Comparison of ENCODE assay signal across 8 cellular contexts in genomic region chr5:62093981-62094380, GRCh38.
DNase-seq lines count a peak whose midpoint lies in the region; ATAC-seq, FAIRE-seq and TF ChIP-seq lines count a peak whose summit lies in the region.

No MANE protein-coding gene starts in this region.

- no peak overlapping the region for H3K56ac ChIP-seq in IMR-90 (ENCODE audit: extremely low read depth, insufficient read depth, low read length)

- H3K4ac ChIP-seq in IMR-90 (ENCODE audit: low read depth, low read length) = no peak overlapping the region

- peaks cover 0 to 10% (median 6%) of the 10 kb centered on the region in 11 experiments; a peak in 10 of 22 replicates for H3K9me3 ChIP-seq in BLaER1 treated with 17β-estradiol and CSF1 and Interleukin-3, amounts not matched to agents 10 nM and 100 nM (replicated peaks in 1 of 11)
- H3K9me3 ChIP-seq in IMR-90 (ENCODE audit: control insufficient read depth, insufficient read depth, low read length) = no peaks in the 10 kb centered on the region

- ATAC-seq in IMR-90 (ENCODE audit: low read depth) = peak; percentile 61
- ATAC-seq in SK-N-SH treated with all-trans-retinoic acid at 6 μM for 48 hours = peak; percentile 81
- no peak for ATAC-seq in GM21526 (IDR thresholded peaks at IDR 0.05; ENCODE audit: low FRiP score, unreplicated experiment)

- no peak overlapping the region for H4K8ac ChIP-seq in IMR-90 (ENCODE audit: low read depth in 2 of 2, low read length in 2 of 2)

- CTCF ChIA-PET in IMR-90 (lab: Yijun Ruan, JAX) = no interaction called here

- no peak for TF ChIP-seq RAD21 in IMR-90 (IDR thresholded peaks at IDR 0.05; ENCODE audit: low read length)

- TF ChIP-seq POLR2A in IMR-90 (IDR thresholded peaks at IDR 0.05; ENCODE audit: low read depth, low read length) = no peak

- H2BK5ac ChIP-seq in IMR-90 (ENCODE audit: low read depth, low read length, poor library complexity, severe bottlenecking) = no peak overlapping the region

- in situ Hi-C loops in IMR-90 (cut with MboI; ENCODE audit: low sequenced_read_pairs) = no loop called here

- peak; percentile 87 for FAIRE-seq in urothelium cell line (lab: Jason Lieb, UNC)

- H4K20me1 ChIP-seq in BLaER1 treated with 17β-estradiol and CSF1 and Interleukin-3, amounts not matched to agents 10 nM and 100 nM = no peaks in the 10 kb centered on the region
- no peaks in the 10 kb centered on the region for H4K20me1 ChIP-seq in IMR-90 (ENCODE audit: insufficient read depth, low read length)

- no peak overlapping the region for H3K4me3 ChIP-seq in BLaER1 treated with 17β-estradiol and CSF1 and Interleukin-3, amounts not matched to agents 10 nM and 100 nM
- no peak overlapping the region for H3K4me3 ChIP-seq in IMR-90 (ENCODE audit: insufficient read depth, low read depth, low read length)

- H3K4me2 ChIP-seq in BLaER1 treated with 17β-estradiol and CSF1 and Interleukin-3, amounts not matched to agents 10 nM and 100 nM = peak overlapping the region; percentile 15 to 55 (median 36); a peak in 18 of 22 replicates
- H3K4me2 ChIP-seq in IMR-90 (ENCODE audit: low read depth, low read length) = peak overlapping the region; percentile 76; the same call in 1 of the 2 replicates

- peaks cover 0 to 13% (median 3%) of the 10 kb centered on the region in 10 experiments; a peak in 7 of 20 replicates for H3K4me1 ChIP-seq in BLaER1 treated with 17β-estradiol and CSF1 and Interleukin-3, amounts not matched to agents 10 nM and 100 nM
- no peaks in the 10 kb centered on the region for H3K4me1 ChIP-seq in IMR-90 (ENCODE audit: control insufficient read depth, insufficient read depth, low read length)

- H4K5ac ChIP-seq in IMR-90 (ENCODE audit: low read depth, low read length) = no peak overlapping the region

- H2AFZ ChIP-seq in IMR-90 (replicated peaks; ENCODE audit: low read length, poor library complexity) = no peak overlapping the region

- H2BK20ac ChIP-seq in IMR-90 (ENCODE audit: low read depth, low read length) = no peak overlapping the region

- no peaks in the 10 kb centered on the region for H3K27me3 ChIP-seq in BLaER1 treated with 17β-estradiol and CSF1 and Interleukin-3, amounts not matched to agents 10 nM and 100 nM
- H3K27me3 ChIP-seq in IMR-90 (ENCODE audit: control insufficient read depth, insufficient read depth, low read length) = no peaks in the 10 kb centered on the region

- BruUV-seq in IMR-90 (replicated peaks; lab: Mats Ljungman, UMichigan) = no TSS peak

- TF ChIP-seq CTCF in IMR-90 (conservative IDR thresholded peaks at IDR 0.05; ENCODE audit: low read depth, low read length) = no peak

- no peak overlapping the region for H3K23ac ChIP-seq in IMR-90 (ENCODE audit: low read depth, low read length)

- dilution Hi-C loops in IMR-90 (cut with HindIII; ENCODE audit: low sequenced_read_pairs, unreplicated experiment) = no loop called here

- no peaks in the 10 kb centered on the region for H3K9me1 ChIP-seq in IMR-90 (ENCODE audit: insufficient read depth, low read length)

- peak overlapping the region in 1 of 11 experiments; percentile 22; a peak in 2 of 22 replicates for H3K9ac ChIP-seq in BLaER1 treated with 17β-estradiol and CSF1 and Interleukin-3, amounts not matched to agents 10 nM and 100 nM
- no peak overlapping the region for H3K9ac ChIP-seq in IMR-90 (ENCODE audit: low read depth, low read length)

- no peak overlapping the region for H3K14ac ChIP-seq in IMR-90 (replicated peaks; ENCODE audit: low read depth, low read length)

- no peaks in the 10 kb centered on the region for H3K79me1 ChIP-seq in IMR-90 (ENCODE audit: low read depth in 1 of 2, low read length in 2 of 2)

- no peak overlapping the region for H2BK120ac ChIP-seq in IMR-90 (ENCODE audit: low read depth, low read length)

- no peak overlapping the region for H3K27ac ChIP-seq in BLaER1 treated with 17β-estradiol and CSF1 and Interleukin-3, amounts not matched to agents 10 nM and 100 nM
- H3K27ac ChIP-seq in IMR-90 (ENCODE audit: insufficient read depth, low read length) = no peak overlapping the region

- POLR2A ChIA-PET in IMR-90 (lab: Charles Lee; ENCODE audit: unreplicated experiment) = no interaction called here

- WGBS in IMR-90 (ENCODE audit: extremely low coverage in 2 of 2, insufficient read length in 1 of 2), 2 experiments = 0% methylated on average over 1 of the region's 3 CpGs; no CpG with 5 or more reads in 1 of the 2 experiments

- H4K91ac ChIP-seq in IMR-90 (ENCODE audit: insufficient read depth, low read depth, low read length) = no peak overlapping the region

- no peak overlapping the region for H2AK5ac ChIP-seq in IMR-90 (ENCODE audit: low read depth, low read length)

- H2BK15ac ChIP-seq in IMR-90 (ENCODE audit: low read depth, low read length) = no peak overlapping the region

- H3K36me3 ChIP-seq in BLaER1 treated with 17β-estradiol and CSF1 and Interleukin-3, amounts not matched to agents 10 nM and 100 nM = no peaks in the 10 kb centered on the region
- no peaks in the 10 kb centered on the region for H3K36me3 ChIP-seq in IMR-90 (ENCODE audit: control insufficient read depth, insufficient read depth, low read length)

- no peak overlapping the region for H3K18ac ChIP-seq in IMR-90 (ENCODE audit: low read depth, low read length)

- DNase-seq in IMR-90 (peak; percentile 7), iPS-NIHi7 (ENCODE audit: extremely low spot score) (peak; percentile 22), urothelium cell line (ENCODE audit: low spot score) (peak; percentile 75), DMS114 treated with DMSO at 0.1 percent for 48 hours (lab: John Stamatoyannopoulos, UW; ENCODE audit: unreplicated experiment) (no peak)
- DNase-seq in activated CD4-positive, alpha-beta T cell treated with anti-CD3 and anti-CD28 coated beads, Interleukin-2, amount 50 U/mL, for 1 hour = no peak

- H2AK9ac ChIP-seq in IMR-90 (replicated peaks; ENCODE audit: low read depth, low read length, poor library complexity) = no peak overlapping the region

- intact Hi-C loops in IMR-90 (cut with micrococcal nuclease) = no loop called here

TF ChIP-seq in IMR-90, 13 proteins besides CTCF, POLR2A, EP300 and RAD21:
- TF ChIP-seq SMC3 (IDR thresholded peaks at IDR 0.05; ENCODE audit: low read depth, low read length) (no peak), NFE2L2 (IDR thresholded peaks at IDR 0.05; ENCODE audit: low read depth, low read length) (no peak), ELK1 (IDR thresholded peaks at IDR 0.05; ENCODE audit: borderline replicate concordance, low read depth, low read length) (no peak), USF2 (IDR thresholded peaks at IDR 0.05; ENCODE audit: low read depth, low read length) (no peak), MXI1 (IDR thresholded peaks at IDR 0.05; ENCODE audit: borderline replicate concordance, low read depth, low read length) (no peak), MAZ (IDR thresholded peaks at IDR 0.05; ENCODE audit: borderline replicate concordance, low read depth, low read length) (no peak)

TF ChIP-seq in SK-N-SH treated with all-trans-retinoic acid at 6 μM for 48 hours, 23 proteins besides CTCF, POLR2A, EP300 and RAD21:
- peak; percentile 36; the same call in 1 of the 2 replicates for TF ChIP-seq ISL1 (CRISPR knock-in tag; IDR thresholded peaks at IDR 0.05)
- no peak for TF ChIP-seq ARNTL (CRISPR knock-in tag; IDR thresholded peaks at IDR 0.05; ENCODE audit: borderline replicate concordance, low read depth)
- no peak for TF ChIP-seq ZNF8 (CRISPR knock-in tag; IDR thresholded peaks at IDR 0.05)
TF ChIP-seq in SK-N-SH treated with all-trans-retinoic acid at 6 μM for 48 hours: peak in this region for 1.

Comparison
In these comparisons a context has a peak if more than half of its experiments do, and no peak if none do; other contexts are left out.
1. DNase-seq: peak in IMR-90 (single experiment), iPS-NIHi7 (single experiment) and urothelium cell line (single experiment); none in DMS114 treated with DMSO at 0.1 percent for 48 hours (single experiment) and activated CD4-positive, alpha-beta T cell treated with anti-CD3 and anti-CD28 coated beads, Interleukin-2, amount 50 U/mL, for 1 hour (single experiment).